ENCODE assay signal across 16 cellular contexts in genomic region chr2:129006135-129006885, GRCh38.
"Had no signal": no experiment of that assay in that cellular context is flagged by ENCODE, and none has a peak within 500 bp of the region (broad histone marks: within the 10 kb centered on the region; RNA-seq: fewer than 3 reads in every experiment).

No MANE protein-coding gene starts in this region.

- ATAC-seq: activated naive CD4-positive, alpha-beta T cell treated with anti-CD3 and anti-CD28 coated beads, Interleukin-2, amount 50 U/mL, for 72 hours; effector memory CD8-positive, alpha-beta T cell; lower lobe of right lung; naive thymus-derived CD4-positive, alpha-beta T cell; right cardiac atrium; stimulated activated memory B cell treated with anti-CD40 and anti-IgM and Interleukin-4, amounts not matched to agents 10 μg/mL and 1 μg/mL and 100 μg/mL, for 72 hours had no signal

- H3K4me1 Mint-ChIP-seq: stimulated activated memory B cell treated with anti-CD40 and anti-IgM and Interleukin-4, amounts not matched to agents 10 μg/mL and 1 μg/mL and 100 μg/mL, for 72 hours had no signal

- DNase-seq: activated CD4-positive, alpha-beta T cell treated with anti-CD3 and anti-CD28 coated beads, Interleukin-2, amount 50 U/mL, for 4 hours; activated CD4-positive, CD25-positive, alpha-beta regulatory T cell treated with anti-CD3 and anti-CD28 coated beads, Interleukin-2, amount 50 U/mL, for 72 hours; activated T-cell treated with anti-CD3 and anti-CD28 coated beads, Interleukin-2, amount 50 U/mL, for 1 hour; amniotic stem cell; cerebellar nuclear complex; effector memory CD8-positive, alpha-beta T cell; erythroblast; lower lobe of right lung; naive thymus-derived CD4-positive, alpha-beta T cell; right cardiac atrium; stimulated activated CD4-positive, alpha-beta T cell treated with anti-CD3 and anti-CD28 coated beads, Interleukin-1b, Interleukin-23, amount 100 ng/mL, for 48 hours; transverse colon had no signal

- H3K27me3 Mint-ChIP-seq: dendritic cell treated with granulocyte-macrophage colony-stimulating factor and Interleukin-4, amounts not matched to agents 40 ng/mL and 50 ng/mL, for 4 days had no signal

- H3K27ac Mint-ChIP-seq: activated naive CD4-positive, alpha-beta T cell treated with anti-CD3 and anti-CD28 coated beads, Interleukin-2, amount 50 U/mL, for 72 hours; dendritic cell treated with granulocyte-macrophage colony-stimulating factor and Interleukin-4, amounts not matched to agents 40 ng/mL and 50 ng/mL, for 4 days; effector memory CD8-positive, alpha-beta T cell; naive thymus-derived CD4-positive, alpha-beta T cell; progenitor cell of endocrine pancreas; stimulated activated memory B cell treated with anti-CD40 and anti-IgM and Interleukin-4, amounts not matched to agents 10 μg/mL and 1 μg/mL and 100 μg/mL, for 72 hours had no signal

- H3K4me3 Mint-ChIP-seq: dendritic cell treated with granulocyte-macrophage colony-stimulating factor and Interleukin-4, amounts not matched to agents 40 ng/mL and 50 ng/mL, for 4 days; effector memory CD8-positive, alpha-beta T cell; naive thymus-derived CD4-positive, alpha-beta T cell; stimulated activated memory B cell treated with anti-CD40 and anti-IgM and Interleukin-4, amounts not matched to agents 10 μg/mL and 1 μg/mL and 100 μg/mL, for 72 hours had no signal

- H3K36me3 Mint-ChIP-seq: activated naive CD4-positive, alpha-beta T cell treated with anti-CD3 and anti-CD28 coated beads, Interleukin-2, amount 50 U/mL, for 72 hours; naive thymus-derived CD4-positive, alpha-beta T cell; stimulated activated memory B cell treated with anti-CD40 and anti-IgM and Interleukin-4, amounts not matched to agents 10 μg/mL and 1 μg/mL and 100 μg/mL, for 72 hours had no signal

- H3K9me3 Mint-ChIP-seq: activated naive CD4-positive, alpha-beta T cell treated with anti-CD3 and anti-CD28 coated beads, Interleukin-2, amount 50 U/mL, for 72 hours; dendritic cell treated with granulocyte-macrophage colony-stimulating factor and Interleukin-4, amounts not matched to agents 40 ng/mL and 50 ng/mL, for 4 days had no signal
